17 cellular contexts compared by ENCODE assay signal in the genomic region with DNA sequence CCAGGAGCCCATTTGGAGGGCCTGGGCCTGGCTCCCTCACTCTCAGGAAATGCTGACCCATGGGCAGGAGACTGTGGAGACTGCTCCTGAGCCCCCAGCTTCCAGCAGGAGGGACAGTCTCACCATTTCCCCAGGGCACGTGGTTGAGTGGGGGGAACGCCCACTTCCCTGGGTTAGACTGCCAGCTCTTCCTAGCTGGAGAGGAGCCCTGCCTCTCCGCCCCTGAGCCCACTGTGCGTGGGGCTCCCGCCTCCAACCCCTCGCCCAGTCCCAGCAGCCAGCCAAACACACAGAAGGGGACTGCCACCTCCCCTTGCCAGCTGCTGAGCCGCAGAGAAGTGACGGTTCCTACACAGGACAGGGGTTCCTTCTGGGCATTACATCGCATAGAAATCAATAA. TPM values are rescaled to one million over a fixed set of nuclear protein-coding genes. Genes with fewer than 3 reads are reported as not detected.
DNase-seq lines count a peak whose midpoint lies in the region; ATAC-seq and TF ChIP-seq lines count a peak whose summit lies in the region.
"Had no signal": no experiment of that assay in that cellular context is flagged by ENCODE, and none has a peak within 500 bp of the region (broad histone marks: within the 10 kb centered on the region; RNA-seq: fewer than 3 reads in every experiment).

No MANE protein-coding gene starts in this region.

- H3K36me3 Mint-ChIP-seq in brain, result no peaks in the 10 kb centered on the region
- no peaks in the 10 kb centered on the region for H3K36me3 Mint-ChIP-seq in neural progenitor cell

- H3K27me3 Mint-ChIP-seq in brain (peaks cover 17% of the 10 kb centered on the region), neural progenitor cell (ENCODE audit: insufficient read depth, low read depth) (peaks cover 6% of the 10 kb centered on the region)
- H3K27me3 Mint-ChIP-seq: B cell; CD4-positive, alpha-beta memory T cell had no signal

- H3K9me3 Mint-ChIP-seq in brain (peaks cover 0 to 7% (median 0%) of the 10 kb centered on the region in 5 experiments), neural progenitor cell (no peaks in the 10 kb centered on the region)
- H3K9me3 Mint-ChIP-seq: CD4-positive, alpha-beta memory T cell had no signal

- TF ChIP-seq CTCF in HEK293 (tag by site-specific recombination; IDR thresholded peaks at IDR 0.05) (no peak), brain (conservative IDR thresholded peaks at IDR 0.05) (no peak), neural progenitor cell (IDR thresholded peaks at IDR 0.05) (no peak), WERI-Rb-1 (IDR thresholded peaks at IDR 0.05; ENCODE audit: low read depth, low read length) (no peak)

- H3K4me3 ChIP-seq in HEK293 (ENCODE audit: low read depth, low read length) (no peak overlapping the region), neural progenitor cell (no peak overlapping the region), WERI-Rb-1 (ENCODE audit: low read depth, low read length) (no peak overlapping the region)
- H3K4me3 ChIP-seq: HAP-1 had no signal

- H3F3A ChIP-seq in neural progenitor cell (ENCODE audit: low read depth), result no peaks in the 10 kb centered on the region

- no peak overlapping the region for H2AFZ ChIP-seq in neural progenitor cell (replicated peaks)

- H3K4me1 ChIP-seq in HEK293 (ENCODE audit: control insufficient read depth, insufficient read depth, low read length) (no peaks in the 10 kb centered on the region), neural progenitor cell (peaks cover 24% of the 10 kb centered on the region)
- H3K4me1 ChIP-seq: HAP-1 had no signal

- H3K9ac ChIP-seq in neural progenitor cell, result no peak overlapping the region

- H3K9me3 ChIP-seq in HEK293 (ENCODE audit: control insufficient read depth, insufficient read depth, low read depth, low read length) (no peaks in the 10 kb centered on the region), neural progenitor cell (ENCODE audit: low read depth) (no peaks in the 10 kb centered on the region), WERI-Rb-1 (ENCODE audit: severe bottlenecking) (no peaks in the 10 kb centered on the region)
- H3K9me3 ChIP-seq: HAP-1 had no signal

- H3K27ac ChIP-seq in HEK293 (ENCODE audit: extremely low read depth, low read depth, low read length) (no peak overlapping the region), neural progenitor cell (no peak overlapping the region), WERI-Rb-1 (no peak overlapping the region)

- ATAC-seq in GM21447 (IDR thresholded peaks at IDR 0.05; ENCODE audit: unreplicated experiment), result no peak

- H3K4me2 ChIP-seq in neural progenitor cell, result no peak overlapping the region

- no peaks in the 10 kb centered on the region for H3K27me3 ChIP-seq in neural progenitor cell
- H3K27me3 ChIP-seq in WERI-Rb-1 (ENCODE audit: insufficient read depth, low read depth, severe bottlenecking), result no peaks in the 10 kb centered on the region

- H3K4me3 Mint-ChIP-seq in brain, result no peak overlapping the region
- peak overlapping the region; percentile 31 for H3K4me3 Mint-ChIP-seq in neural progenitor cell
- H3K4me3 Mint-ChIP-seq: B cell; CD4-positive, alpha-beta memory T cell had no signal

- H3K36me3 ChIP-seq in HEK293 (ENCODE audit: control insufficient read depth in 2 of 2, insufficient read depth in 1 of 2, low read length in 2 of 2) (no peaks in the 10 kb centered on the region), neural progenitor cell (no peaks in the 10 kb centered on the region), WERI-Rb-1 (no peaks in the 10 kb centered on the region)
- H3K36me3 ChIP-seq: HAP-1 had no signal

- H4K20me1 ChIP-seq in neural progenitor cell (ENCODE audit: low read depth), result no peaks in the 10 kb centered on the region

- H3K27ac Mint-ChIP-seq in brain (peak overlapping the region in 3 of 5 experiments; percentile 22 to 83 (median 49)), neural progenitor cell (peak overlapping the region; percentile 78)
- H3K27ac Mint-ChIP-seq: B cell; CD4-positive, alpha-beta memory T cell had no signal

- H3K4me1 Mint-ChIP-seq in brain (peaks cover 45% of the 10 kb centered on the region), neural progenitor cell (peaks cover 42% of the 10 kb centered on the region)
- H3K4me1 Mint-ChIP-seq: B cell had no signal

- POLR2A ChIA-PET in HEK293 (lab: Yijun Ruan, JAX), result no interaction called here

- DNase-seq in neural progenitor cell (ENCODE audit: low spot score) (no peak), cortex of kidney (lab: John Stamatoyannopoulos, UW) (no peak), WERI-Rb-1 (no peak), NCI-H345 treated with DMSO at 0.1 percent for 48 hours (lab: John Stamatoyannopoulos, UW; ENCODE audit: unreplicated experiment) (no peak)
- DNase-seq: C1 segment of cervical spinal cord; Calu3; CD4-positive, alpha-beta memory T cell; COR-L47; DMS53; DMS79 treated with DMSO at 0.1 percent for 48 hours; GF-D8; GOT3 had no signal

- H3K79me2 ChIP-seq in neural progenitor cell (ENCODE audit: low read depth), result no peaks in the 10 kb centered on the region

- CTCF ChIA-PET in HEK293 (lab: Yijun Ruan, JAX), result no interaction called here

TF ChIP-seq in HEK293, 187 proteins besides CTCF, POLR2A, EP300 and RAD21:
- TF ChIP-seq EGR2 (tag by site-specific recombination; IDR thresholded peaks at IDR 0.05; ENCODE audit: low read depth) (peak; percentile 82), ZFHX2 (tag by site-specific recombination; conservative IDR thresholded peaks at IDR 0.05) (peak; percentile 92), ZNF10 (tag by site-specific recombination; IDR thresholded peaks at IDR 0.05) (no peak), SP2 (tag by site-specific recombination; IDR thresholded peaks at IDR 0.05) (no peak), ZNF157 (tag by site-specific recombination; IDR thresholded peaks at IDR 0.05) (no peak), ZNF394 (tag by site-specific recombination; IDR thresholded peaks at IDR 0.05; ENCODE audit: borderline replicate concordance) (no peak)
- TF ChIP-seq, protein P1, sequence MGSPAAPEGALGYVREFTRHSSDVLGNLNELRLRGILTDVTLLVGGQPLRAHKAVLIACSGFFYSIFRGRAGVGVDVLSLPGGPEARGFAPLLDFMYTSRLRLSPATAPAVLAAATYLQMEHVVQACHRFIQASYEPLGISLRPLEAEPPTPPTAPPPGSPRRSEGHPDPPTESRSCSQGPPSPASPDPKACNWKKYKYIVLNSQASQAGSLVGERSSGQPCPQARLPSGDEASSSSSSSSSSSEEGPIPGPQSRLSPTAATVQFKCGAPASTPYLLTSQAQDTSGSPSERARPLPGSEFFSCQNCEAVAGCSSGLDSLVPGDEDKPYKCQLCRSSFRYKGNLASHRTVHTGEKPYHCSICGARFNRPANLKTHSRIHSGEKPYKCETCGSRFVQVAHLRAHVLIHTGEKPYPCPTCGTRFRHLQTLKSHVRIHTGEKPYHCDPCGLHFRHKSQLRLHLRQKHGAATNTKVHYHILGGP (tag by site-specific recombination; IDR thresholded peaks at IDR 0.05), result no peak
- TF ChIP-seq, protein P2, sequence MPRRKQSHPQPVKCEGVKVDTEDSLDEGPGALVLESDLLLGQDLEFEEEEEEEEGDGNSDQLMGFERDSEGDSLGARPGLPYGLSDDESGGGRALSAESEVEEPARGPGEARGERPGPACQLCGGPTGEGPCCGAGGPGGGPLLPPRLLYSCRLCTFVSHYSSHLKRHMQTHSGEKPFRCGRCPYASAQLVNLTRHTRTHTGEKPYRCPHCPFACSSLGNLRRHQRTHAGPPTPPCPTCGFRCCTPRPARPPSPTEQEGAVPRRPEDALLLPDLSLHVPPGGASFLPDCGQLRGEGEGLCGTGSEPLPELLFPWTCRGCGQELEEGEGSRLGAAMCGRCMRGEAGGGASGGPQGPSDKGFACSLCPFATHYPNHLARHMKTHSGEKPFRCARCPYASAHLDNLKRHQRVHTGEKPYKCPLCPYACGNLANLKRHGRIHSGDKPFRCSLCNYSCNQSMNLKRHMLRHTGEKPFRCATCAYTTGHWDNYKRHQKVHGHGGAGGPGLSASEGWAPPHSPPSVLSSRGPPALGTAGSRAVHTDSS (tag by site-specific recombination; IDR thresholded peaks at IDR 0.05), result no peak

RNA-seq across cellular contexts. Expression of a gene that starts 37.1 kb away (rescaled TPM):
- polyA plus RNA-seq in brain (ENCODE audit: insufficient read depth, low read depth, low replicate concordance), result 323 TPM
- 47.8 and 49.3 TPM in 2 replicates for total RNA-seq in neural progenitor cell (ENCODE audit: low replicate concordance)
